In genomic region chr20:21419147-21419546, GRCh38 we compare ENCODE assay signal across 11 cellular contexts. TPM values are rescaled to one million over a fixed set of nuclear protein-coding genes. Genes with fewer than 3 reads are reported as not detected.
A peak's percentile ranks its signal among the peaks of the same experiment; 100 is the strongest.
DNase-seq lines count a peak whose midpoint lies in the region; FAIRE-seq and TF ChIP-seq lines count a peak whose summit lies in the region.
"Not testable (repeated sequence)": the region's sequence is repeated elsewhere in the genome, so short reads cannot be mapped to it uniquely, and the experiment has no call there.
"Had no signal": no experiment of that assay in that cellular context is flagged by ENCODE, and none has a peak within 500 bp of the region (broad histone marks: within the 10 kb centered on the region; RNA-seq: fewer than 3 reads in every experiment).

No MANE protein-coding gene starts in this region.

- not testable (repeated sequence) for H3K9me3 ChIP-seq in HEK293 (ENCODE audit: control insufficient read depth, insufficient read depth, low read depth, low read length); astrocyte (ENCODE audit: insufficient read depth, low read depth, low read length)

- H3K27me3 Mint-ChIP-seq in astrocyte (ENCODE audit: low read depth, unreplicated experiment) = not testable (repeated sequence)

- peak overlapping the region; percentile 50 for H3K27ac Mint-ChIP-seq in astrocyte (ENCODE audit: unreplicated experiment)

- not testable (repeated sequence) for H3K9ac ChIP-seq in astrocyte (ENCODE audit: low read length)

- not testable (repeated sequence) for H2AFZ ChIP-seq in astrocyte (ENCODE audit: low read depth, low read length)

- not testable (repeated sequence) for H3K4me3 ChIP-seq in HEK293 (ENCODE audit: low read depth, low read length); astrocyte (ENCODE audit: insufficient read depth, low read depth, low read length)

- H3K27me3 ChIP-seq in astrocyte (ENCODE audit: insufficient read depth, low read length) = not testable (repeated sequence)

- H3K4me2 ChIP-seq in astrocyte (ENCODE audit: low read length) = not testable (repeated sequence)

- H3K4me1 ChIP-seq in HEK293 (ENCODE audit: control insufficient read depth, insufficient read depth, low read length); astrocyte (ENCODE audit: insufficient read depth, low read length): not testable (repeated sequence)

- H3K36me3 ChIP-seq in HEK293 (ENCODE audit: control insufficient read depth in 2 of 2, insufficient read depth in 1 of 2, low read length in 2 of 2); astrocyte (ENCODE audit: insufficient read depth, low read length): not testable (repeated sequence)

- H3K27ac ChIP-seq in HEK293 (ENCODE audit: extremely low read depth, low read depth, low read length); astrocyte (ENCODE audit: low read depth, low read length): not testable (repeated sequence)

- not testable (repeated sequence) for H3K79me2 ChIP-seq in astrocyte (ENCODE audit: insufficient read depth, low read length)

- peaks cover 20% of the 10 kb centered on the region for H3K9me3 Mint-ChIP-seq in astrocyte (ENCODE audit: unreplicated experiment)

- not testable (repeated sequence) for H3K4me3 Mint-ChIP-seq in astrocyte (ENCODE audit: unreplicated experiment)

- H3K4me1 Mint-ChIP-seq in astrocyte (ENCODE audit: low read depth, unreplicated experiment) = not testable (repeated sequence)

- H3K36me3 Mint-ChIP-seq in astrocyte (ENCODE audit: low read depth, unreplicated experiment) = not testable (repeated sequence)

- POLR2A ChIA-PET in HEK293 (lab: Yijun Ruan, JAX) = not testable (repeated sequence)

- TF ChIP-seq CTCF in HEK293 (tag by site-specific recombination; IDR thresholded peaks at IDR 0.05); astrocyte (IDR thresholded peaks at IDR 0.05; ENCODE audit: insufficient read depth, low read depth, low read length): not testable (repeated sequence)

- not testable (repeated sequence) for DNase-seq in astrocyte (ENCODE audit: low read depth)

- not testable (repeated sequence) for H4K20me1 ChIP-seq in astrocyte (ENCODE audit: insufficient read depth, low read length)

- CTCF ChIA-PET in HEK293 (lab: Yijun Ruan, JAX) = interaction anchor here (0.6 to 1.3 kb wide), 2 partner anchors 11 to 557 kb away, joined by 3 read pairs; no protein-coding TSS in a partner anchor

- FAIRE-seq in astrocyte (lab: Jason Lieb, UNC) = not testable (repeated sequence)

TF ChIP-seq in HEK293, 187 proteins besides CTCF, POLR2A, EP300 and RAD21:
- peak; percentile 87; the same call in 1 of the 2 replicates for TF ChIP-seq ZNF280D (tag by site-specific recombination; IDR thresholded peaks at IDR 0.05)
- peak; percentile 92 for TF ChIP-seq ZNF146 (tag by site-specific recombination; IDR thresholded peaks at IDR 0.05)

RNA-seq across cellular contexts. Expression of gene NKX2-4, which starts 21.8 kb away (rescaled TPM):
- total RNA-seq in astrocyte = not detected in 2 replicates
- total RNA-seq: A172; B cell; Caco-2; Calu3; CD4-positive, alpha-beta memory T cell; CD4-positive, alpha-beta T cell; CD4-positive, CD25-positive, alpha-beta regulatory T cell; CD8-positive, alpha-beta memory T cell; CD8-positive, alpha-beta T cell had no signal
